Comparison of ENCODE assay signal across 25 cellular contexts in genomic region chr13:65435590-65435989, GRCh38.
"Had no signal": no experiment of that assay in that cellular context is flagged by ENCODE, and none has a peak within 500 bp of the region (broad histone marks: within the 10 kb centered on the region; RNA-seq: fewer than 3 reads in every experiment).

No MANE protein-coding gene starts in this region.

- H3K27ac ChIP-seq: stomach, suprapubic skin, testis, thoracic aorta, thyroid gland, tibial artery, tibial nerve, transverse colon, upper lobe of left lung, upper lobe of right lung, uterus, vagina had no signal

- ATAC-seq: stimulated activated effector memory CD8-positive, alpha-beta T cell treated with anti-CD3 and anti-CD28 coated beads, Interleukin-12 subunit alpha, Interleukin-12 subunit beta, amount 100 ng/mL, for 72 hours; stimulated activated memory B cell treated with anti-CD40 and anti-IgM and Interleukin-4, amounts not matched to agents 10 μg/mL and 1 μg/mL and 100 μg/mL, for 72 hours; stimulated activated naive B cell treated with anti-CD40 and anti-IgM and Interleukin-4, amounts not matched to agents 10 μg/mL and 1 μg/mL and 100 μg/mL, for 72 hours; stimulated activated naive CD8-positive, alpha-beta T cell treated with anti-CD3 and anti-CD28 coated beads, Interleukin-15, amount 100 ng/mL, for 72 hours; stimulated activated naive CD8-positive, alpha-beta T cell treated with anti-CD3 and anti-CD28 coated beads, Interleukin-15, Interleukin-2, amounts not matched to agents 100 U/mL and 50 U/mL, for 24 hours; upper lobe of right lung had no signal

- DNase-seq: stimulated activated CD4-positive, alpha-beta T cell treated with anti-CD3 and anti-CD28 coated beads, Interleukin-2, amount 100 ng/mL, for 48 hours; stimulated activated CD4-positive, alpha-beta T cell treated with anti-CD3 and anti-CD28 coated beads, Interleukin-4, amount 100 ng/mL, for 1 hour; stimulated activated CD4-positive, alpha-beta T cell treated with anti-CD3 and anti-CD28 coated beads, Interleukin-4, amount 100 ng/mL, for 24 hours; stimulated activated CD4-positive, alpha-beta T cell treated with anti-CD3 and anti-CD28 coated beads, Interleukin-4, amount 100 ng/mL, for 4 hours; stimulated activated CD8-positive, alpha-beta memory T cell treated with anti-CD3 and anti-CD28 coated beads, Interleukin-4, amount 100 ng/mL, for 48 hours; stimulated activated naive B cell treated with anti-CD40 and anti-IgM and Interleukin-4, amounts not matched to agents 10 μg/mL and 1 μg/mL and 100 μg/mL, for 72 hours; stimulated activated naive CD4-positive, alpha-beta T cell; stimulated activated naive CD4-positive, alpha-beta T cell treated with Interleukin-2 at 50 U/mL for 16 hours; stimulated activated naive CD8-positive, alpha-beta T cell treated with anti-CD3 and anti-CD28 coated beads, Interleukin-15, amount 100 ng/mL, for 72 hours; stimulated activated naive CD8-positive, alpha-beta T cell treated with anti-CD3 and anti-CD28 coated beads, Interleukin-15, Interleukin-2, amounts not matched to agents 100 U/mL and 50 U/mL, for 24 hours; stomach; substantia nigra; testis; thyroid gland; tibial artery; transverse colon; upper lobe of left lung; upper lobe of right lung; uterus had no signal

- H3K4me1 ChIP-seq: stomach, suprapubic skin, testis, thyroid gland, tibial artery, tibial nerve, transverse colon, upper lobe of left lung, upper lobe of right lung, uterus, vagina had no signal

- H3K9me3 ChIP-seq: testis, thyroid gland, upper lobe of right lung, uterus, vagina had no signal

- H3K27me3 ChIP-seq: stomach, suprapubic skin, testis, thyroid gland, tibial artery, tibial nerve, transverse colon, upper lobe of left lung, upper lobe of right lung, uterus, vagina had no signal

- H3K4me3 ChIP-seq: stomach, suprapubic skin, testis, thoracic aorta, thyroid gland, tibial artery, tibial nerve, transverse colon, upper lobe of left lung, upper lobe of right lung, uterus, vagina had no signal

- H3K36me3 ChIP-seq: stomach, suprapubic skin, thoracic aorta, thyroid gland, tibial artery, tibial nerve, transverse colon, upper lobe of left lung, upper lobe of right lung, uterus, vagina had no signal
